ENCODE assay signal across 8 cellular contexts in the genomic region with DNA sequence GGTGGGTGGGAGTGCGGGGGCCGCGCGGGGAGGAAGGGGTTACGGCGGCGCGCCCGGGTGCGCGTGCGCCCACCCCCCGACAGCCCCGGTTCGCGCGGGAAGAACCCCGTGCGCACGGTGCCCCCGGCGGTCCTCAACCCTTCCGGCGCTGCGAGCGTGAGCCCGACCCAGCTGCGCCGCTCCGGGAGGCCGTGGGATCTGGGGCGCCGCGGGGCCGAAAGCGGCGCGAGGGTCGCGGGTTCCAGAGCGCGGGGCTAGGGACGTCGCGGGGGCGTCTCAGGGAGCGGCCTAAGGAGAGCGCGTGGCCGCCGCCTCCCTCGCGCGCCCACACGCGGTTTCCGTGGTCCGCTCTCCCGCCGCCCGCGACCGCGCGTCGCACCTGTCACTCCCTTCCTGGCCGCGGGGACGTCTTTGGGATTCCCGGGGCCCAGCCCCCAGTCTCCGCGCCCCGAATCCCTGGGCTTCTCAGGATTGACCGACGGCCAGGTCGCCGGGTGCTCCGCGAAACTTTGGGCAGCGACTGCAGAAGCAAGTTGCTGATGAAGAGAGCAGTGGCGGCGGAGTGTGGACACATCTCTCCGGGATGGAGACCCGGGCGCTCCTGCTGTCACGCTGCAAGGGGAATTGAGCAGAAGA. TPM values are rescaled to one million over a fixed set of nuclear protein-coding genes. Genes with fewer than 3 reads are reported as not detected.
DNase-seq lines count a peak whose midpoint lies in the region; ATAC-seq and TF ChIP-seq lines count a peak whose summit lies in the region.

No MANE protein-coding gene starts in this region.

- peaks cover 59% of the 10 kb centered on the region for H3K4me1 Mint-ChIP-seq in neural progenitor cell

- H3K4me1 ChIP-seq in neural progenitor cell (peaks cover 23% of the 10 kb centered on the region), upper lobe of left lung (peaks cover 11 to 41% (median 14%) of the 10 kb centered on the region in 4 donors)

- ATAC-seq in GM21825 (IDR thresholded peaks at IDR 0.05; ENCODE audit: unreplicated experiment) (peak; percentile 15), upper lobe of left lung (ENCODE audit: low FRiP score in 2 of 2) (peak in 1 of 2 donors; percentile 48)

- no peaks in the 10 kb centered on the region for H3K9me3 Mint-ChIP-seq in neural progenitor cell

- peaks cover 6% of the 10 kb centered on the region for H3K27me3 Mint-ChIP-seq in neural progenitor cell (ENCODE audit: insufficient read depth, low read depth)

- H3K27ac Mint-ChIP-seq in neural progenitor cell = peak overlapping the region; percentile 95

- H3K27me3 ChIP-seq in neural progenitor cell (no peaks in the 10 kb centered on the region), upper lobe of left lung (no peaks in the 10 kb centered on the region)

- H3K27ac ChIP-seq in neural progenitor cell (peak overlapping the region; percentile 100), upper lobe of left lung (peak overlapping the region; percentile 91 to 96 (median 96))

- H3K36me3 Mint-ChIP-seq in neural progenitor cell = peaks cover 31% of the 10 kb centered on the region

- H3K36me3 ChIP-seq in neural progenitor cell (peaks cover 9% of the 10 kb centered on the region), upper lobe of left lung (peaks cover 0 to 12% (median 7%) of the 10 kb centered on the region in 4 donors)

- H3K4me3 Mint-ChIP-seq in neural progenitor cell = peak overlapping the region; percentile 96

- H3K4me3 ChIP-seq in NB4 (ENCODE audit: low read depth, low read length) (peak overlapping the region; percentile 92), foreskin fibroblast (ENCODE audit: low read depth in 1 of 2, low read length in 2 of 2) (peak overlapping the region; percentile 73 to 77), neural progenitor cell (peak overlapping the region; percentile 83), upper lobe of left lung (peak overlapping the region; percentile 65 to 98 (median 86))

- H2AFZ ChIP-seq in neural progenitor cell (replicated peaks) = no peak overlapping the region

- peaks cover 38% of the 10 kb centered on the region for H4K20me1 ChIP-seq in neural progenitor cell (ENCODE audit: low read depth)

- DNase-seq in EL (peak; percentile 37), NB4 (ENCODE audit: low read depth) (peak; percentile 61), foreskin fibroblast (peak; percentile 22 to 56), neural progenitor cell (ENCODE audit: low spot score) (peak; percentile 73), upper lobe of left lung (peak; percentile 53 to 92), kidney glomerular epithelial cell (lab: John Stamatoyannopoulos, UW) (no peak)
- peak; percentile 48 for DNase-seq in activated T-helper 9 cell treated with anti-CD3 and anti-CD28 coated beads, Interleukin-2, amount 50 U/mL, for 16 hours (ENCODE audit: low read depth)

- H3K4me2 ChIP-seq in neural progenitor cell = peak overlapping the region; percentile 95

- TF ChIP-seq CTCF in NB4 (IDR thresholded peaks at IDR 0.05; ENCODE audit: low read depth, low read length) = no peak
- TF ChIP-seq CTCF in foreskin fibroblast (IDR thresholded peaks at IDR 0.05; ENCODE audit: low read depth, low read length) = no peak
- TF ChIP-seq CTCF in neural progenitor cell (IDR thresholded peaks at IDR 0.05) = no peak
- peak in 2 of 6 experiments; percentile 21 to 40 for TF ChIP-seq CTCF in upper lobe of left lung (IDR thresholded peaks at IDR 0.05)

- peaks cover 59% of the 10 kb centered on the region for H3K79me2 ChIP-seq in neural progenitor cell (ENCODE audit: low read depth)

- WGBS in upper lobe of left lung, 2 donors = 2 to 10% methylated on average over 2 to 47 of the region's 86 CpGs

- peak overlapping the region; percentile 91 for H3K9ac ChIP-seq in neural progenitor cell

- peaks cover 17% of the 10 kb centered on the region for H3F3A ChIP-seq in neural progenitor cell (ENCODE audit: low read depth)

- no peak for TF ChIP-seq POLR2A in NB4 (IDR thresholded peaks at IDR 0.05; ENCODE audit: extremely low read depth, insufficient read length)
- peak in 1 of 4 donors; percentile 11 for TF ChIP-seq POLR2A in upper lobe of left lung (IDR thresholded peaks at IDR 0.05)

- no peaks in the 10 kb centered on the region for H3K9me3 ChIP-seq in neural progenitor cell (ENCODE audit: low read depth)
- H3K9me3 ChIP-seq in upper lobe of left lung = no peaks in the 10 kb centered on the region

- TF ChIP-seq EP300 in upper lobe of left lung (IDR thresholded peaks at IDR 0.05) = no peak

RNA-seq across cellular contexts. Expression of gene SREBF2, which starts 0.6 kb away (rescaled TPM):
- 64.0 and 145 TPM in 2 replicates for total RNA-seq in neural progenitor cell (ENCODE audit: low replicate concordance)
- 100 to 1,000 TPM; 124 to 175 (median 145) TPM for total RNA-seq in upper lobe of left lung

RNA-seq across cellular contexts. Expression of gene CCDC134, which starts 33.0 kb away (rescaled TPM):
- total RNA-seq in neural progenitor cell (ENCODE audit: low replicate concordance) = 8.8 and 19.7 TPM in 2 replicates
- 10 to 100 TPM in 2 of 6 donors, 1 to 10 TPM in 4; 5.5 to 12.6 (median 8.8) TPM for total RNA-seq in upper lobe of left lung
